ENCODE assay signal across 15 cellular contexts in the genomic region with DNA sequence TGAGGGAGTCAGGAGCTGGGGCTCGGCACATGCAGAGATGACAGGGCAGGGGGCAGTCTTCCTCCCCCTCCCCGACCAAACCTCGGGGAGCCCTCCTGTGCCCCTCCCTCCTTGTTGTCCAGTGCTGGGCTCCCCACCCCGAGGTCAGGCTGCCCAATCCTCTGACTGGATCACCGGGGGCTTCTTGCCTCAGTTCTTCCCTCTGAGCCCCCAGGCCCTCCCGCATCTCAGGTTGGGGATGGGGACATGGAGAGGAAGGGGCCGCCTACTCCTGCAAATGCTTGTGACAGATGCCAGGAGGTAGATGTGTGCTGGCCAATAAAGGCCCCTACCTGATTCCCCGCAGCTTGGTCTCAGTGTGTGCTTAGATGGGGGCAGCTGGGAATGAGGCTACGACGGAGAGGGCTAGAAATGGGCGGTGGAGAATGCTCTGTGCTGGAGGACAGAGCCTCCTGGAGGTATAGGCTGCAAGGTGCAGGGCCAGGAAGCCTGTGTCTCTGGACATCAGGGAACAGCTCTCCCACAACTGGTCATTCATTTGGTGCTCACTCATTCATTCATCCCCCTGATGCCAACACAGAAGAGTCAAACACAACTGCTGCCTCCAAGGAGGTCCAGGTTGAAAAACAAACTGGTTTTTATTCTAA. TPM values are rescaled to one million over a fixed set of nuclear protein-coding genes. Genes with fewer than 3 reads are reported as not detected.
DNase-seq lines count a peak whose midpoint lies in the region; ATAC-seq and TF ChIP-seq lines count a peak whose summit lies in the region.
"Had no signal": no experiment of that assay in that cellular context is flagged by ENCODE, and none has a peak within 500 bp of the region (broad histone marks: within the 10 kb centered on the region; RNA-seq: fewer than 3 reads in every experiment).

No MANE protein-coding gene starts in this region.

- no peaks in the 10 kb centered on the region for H3K4me1 ChIP-seq in trophoblast cell (ENCODE audit: control insufficient read depth in 1 of 2, insufficient read depth in 2 of 2, low read length in 2 of 2)

- no peaks in the 10 kb centered on the region for H3K79me1 ChIP-seq in trophoblast cell (ENCODE audit: low read length)

- H2BK12ac ChIP-seq in trophoblast cell (ENCODE audit: low read length) = no peak overlapping the region

- no peaks in the 10 kb centered on the region for H3K4me1 Mint-ChIP-seq in HFFc6 (ENCODE audit: low read depth)

- H3K27me3 ChIP-seq in trophoblast cell (ENCODE audit: insufficient read depth, low read length) = no peaks in the 10 kb centered on the region
- H3K27me3 ChIP-seq: BLaER1 had no signal

- DNase-seq in D341Med (ENCODE audit: low spot score) (peak; percentile 46), HFFc6 (no peak), astrocyte of the cerebellum (ENCODE audit: low read depth) (no peak), left lobe of liver (ENCODE audit: low spot score) (no peak), NCI-H146 treated with DMSO at 0.1 percent for 48 hours (lab: John Stamatoyannopoulos, UW; ENCODE audit: unreplicated experiment) (no peak), NCI-H446 treated with DMSO at 0.1 percent for 48 hours (lab: John Stamatoyannopoulos, UW) (no peak), trophoblast cell (no peak)
- DNase-seq: activated CD8-positive, alpha-beta memory T cell treated with anti-CD3 and anti-CD28 coated beads, Interleukin-2, amount 10 ng/mL, durations not matched to agents 7 days and 5 days; activated naive CD4-positive, alpha-beta T cell treated with anti-CD3 and anti-CD28 coated beads for 36 hours; NCI-H1694 treated with DMSO at 0.1 percent for 48 hours; stimulated activated CD4-positive, alpha-beta T cell treated with anti-CD3 and anti-CD28 coated beads, Interleukin-15, amount 100 ng/mL, for 24 hours had no signal

- H3K9me3 ChIP-seq in trophoblast cell (ENCODE audit: insufficient read depth, low read depth, low read length) = no peaks in the 10 kb centered on the region
- H3K9me3 ChIP-seq: BLaER1 had no signal

- H3K4ac ChIP-seq in trophoblast cell (ENCODE audit: low read depth, low read length) = no peak overlapping the region

- H3K27ac ChIP-seq in trophoblast cell (ENCODE audit: low read depth, low read length) = no peak overlapping the region
- H3K27ac ChIP-seq: BLaER1, KMS-11 had no signal

- TF ChIP-seq CTCF in HFFc6 (IDR thresholded peaks at IDR 0.05) (0 out of 2 replicates have a peak, but pooled peaks have one; percentile 28), astrocyte of the cerebellum (IDR thresholded peaks at IDR 0.05; ENCODE audit: low read depth, low read length, missing control alignments) (peak; percentile 12)

- peaks cover 19 to 28% of the 10 kb centered on the region in 2 experiments for H3K36me3 ChIP-seq in trophoblast cell (ENCODE audit: control insufficient read depth in 1 of 2, insufficient read depth in 2 of 2, low read length in 2 of 2)

- no CpG with 5 or more reads among the region's 11 CpGs for WGBS in trophoblast cell (ENCODE audit: extremely low coverage, insufficient coverage, insufficient read length)

- no peak overlapping the region for H4K8ac ChIP-seq in trophoblast cell (ENCODE audit: low read depth, low read length)

- no peak overlapping the region for H3K18ac ChIP-seq in trophoblast cell (ENCODE audit: low read length)

- H3K36me3 Mint-ChIP-seq in HFFc6 (ENCODE audit: low read depth) = no peaks in the 10 kb centered on the region

- no peak overlapping the region for H3K23ac ChIP-seq in trophoblast cell (ENCODE audit: low read length)

- H3K14ac ChIP-seq in trophoblast cell (ENCODE audit: low read length) = no peak overlapping the region

- no peak overlapping the region for H3K4me2 ChIP-seq in trophoblast cell (ENCODE audit: low read length)
- H3K4me2 ChIP-seq: BLaER1, KMS-11 had no signal

- H3K9ac ChIP-seq in trophoblast cell (ENCODE audit: low read length) = no peak overlapping the region
- H3K9ac ChIP-seq: BLaER1, KMS-11 had no signal

- H2BK5ac ChIP-seq in trophoblast cell (ENCODE audit: low read depth, low read length, poor library complexity) = no peak overlapping the region

- H4K91ac ChIP-seq in trophoblast cell (ENCODE audit: low read depth, low read length) = no peak overlapping the region

- no peaks in the 10 kb centered on the region for H3K79me2 ChIP-seq in trophoblast cell (ENCODE audit: control insufficient read depth, insufficient read depth, low read length, poor library complexity)

- peak; percentile 16 for ATAC-seq in left lobe of liver
- no peak for ATAC-seq in GM18909 (IDR thresholded peaks at IDR 0.05; ENCODE audit: poor library complexity, unreplicated experiment)
- ATAC-seq: activated CD8-positive, alpha-beta memory T cell treated with anti-CD3 and anti-CD28 coated beads, Interleukin-2, amount 10 ng/mL, durations not matched to agents 7 days and 5 days had no signal

- H3K27ac Mint-ChIP-seq in HFFc6 = no peak overlapping the region
- H3K27ac Mint-ChIP-seq: activated CD8-positive, alpha-beta memory T cell treated with anti-CD3 and anti-CD28 coated beads, Interleukin-2, amount 10 ng/mL, durations not matched to agents 7 days and 5 days; activated naive CD4-positive, alpha-beta T cell treated with anti-CD3 and anti-CD28 coated beads for 36 hours had no signal

- no peak overlapping the region for H3K4me3 Mint-ChIP-seq in HFFc6
- H3K4me3 Mint-ChIP-seq: activated CD8-positive, alpha-beta memory T cell treated with anti-CD3 and anti-CD28 coated beads, Interleukin-2, amount 10 ng/mL, durations not matched to agents 7 days and 5 days; activated naive CD4-positive, alpha-beta T cell treated with anti-CD3 and anti-CD28 coated beads for 36 hours had no signal

- H3K27me3 Mint-ChIP-seq in HFFc6 (ENCODE audit: insufficient read depth) = no peaks in the 10 kb centered on the region
- H3K27me3 Mint-ChIP-seq: activated CD8-positive, alpha-beta memory T cell treated with anti-CD3 and anti-CD28 coated beads, Interleukin-2, amount 10 ng/mL, durations not matched to agents 7 days and 5 days had no signal

- H3K9me3 Mint-ChIP-seq in HFFc6 = no peaks in the 10 kb centered on the region
- H3K9me3 Mint-ChIP-seq: activated naive CD4-positive, alpha-beta T cell treated with anti-CD3 and anti-CD28 coated beads for 36 hours had no signal

- H4K12ac ChIP-seq in trophoblast cell (ENCODE audit: low read depth, low read length) = no peak overlapping the region

- H2AK5ac ChIP-seq in trophoblast cell (ENCODE audit: low read length) = no peak overlapping the region

- no peak overlapping the region for H3K4me3 ChIP-seq in astrocyte of the cerebellum (ENCODE audit: low read depth, low read length)
- no peak overlapping the region for H3K4me3 ChIP-seq in trophoblast cell (ENCODE audit: low read depth, low read length)
- H3K4me3 ChIP-seq: BLaER1 had no signal

- no peak overlapping the region for H2AFZ ChIP-seq in trophoblast cell (ENCODE audit: insufficient read depth, low read length, poor library complexity)

- in situ Hi-C loops in astrocyte of the cerebellum (cut with HindIII; ENCODE audit: low sequenced_read_pairs) = no loop called here

- H2BK120ac ChIP-seq in trophoblast cell (ENCODE audit: insufficient read depth, low read length, poor library complexity) = no peak overlapping the region

RNA-seq across cellular contexts. Expression of gene RHBDD3, which starts 8.4 kb away (rescaled TPM):
- total RNA-seq in HFFc6 (2021; fragmentation: NEBNext Ultra II Directional; extraction: Animal tissue kit (Norgen Biotek cat#: 25700)) = 10 to 100 TPM; 19.4 to 24.0 (median 21.0) TPM
- total RNA-seq in left lobe of liver = 18.9 TPM
- 25.9 and 28.0 TPM in 2 replicates for polyA plus RNA-seq in trophoblast cell (2013)

RNA-seq across cellular contexts. Expression of gene EWSR1, which starts 8.7 kb away (rescaled TPM):
- 100 to 1,000 TPM; 200 to 291 (median 270) TPM for total RNA-seq in HFFc6 (2021; fragmentation: NEBNext Ultra II Directional; extraction: Animal tissue kit (Norgen Biotek cat#: 25700))
- total RNA-seq in left lobe of liver = 93.3 TPM
- polyA plus RNA-seq in trophoblast cell (2013) = 256 and 260 TPM in 2 replicates

RNA-seq across cellular contexts. Expression of gene GAS2L1, which starts 47.1 kb away (rescaled TPM):
- 10 to 100 TPM; 40.5 to 48.8 (median 43.3) TPM for total RNA-seq in HFFc6 (2021; fragmentation: NEBNext Ultra II Directional; extraction: Animal tissue kit (Norgen Biotek cat#: 25700))
- 14.3 TPM for total RNA-seq in left lobe of liver
- polyA plus RNA-seq in trophoblast cell (2013) = 14.6 and 14.7 TPM in 2 replicates

RNA-seq across cellular contexts. Expression of gene EMID1, which starts 53.7 kb away (rescaled TPM):
- total RNA-seq in HFFc6 (2021; fragmentation: NEBNext Ultra II Directional; extraction: Animal tissue kit (Norgen Biotek cat#: 25700)) = not detected
- 1.3 TPM for total RNA-seq in left lobe of liver
- 1.2 and 1.5 TPM in 2 replicates for polyA plus RNA-seq in trophoblast cell (2013)
- total RNA-seq: activated naive CD4-positive, alpha-beta T cell treated with anti-CD3 and anti-CD28 coated beads for 36 hours had no signal
- polyA plus RNA-seq: keratinocyte had no signal

RNA-seq across cellular contexts. Expression of gene RASL10A, which starts 56.1 kb away (rescaled TPM):
- under 1 TPM in 2 of 6 experiments, not detected in 4; 0.24 to 0.28 TPM for total RNA-seq in HFFc6 (2021; fragmentation: NEBNext Ultra II Directional; extraction: Animal tissue kit (Norgen Biotek cat#: 25700))
- total RNA-seq in left lobe of liver = 1.0 TPM
- 1.1 and 1.2 TPM in 2 replicates for polyA plus RNA-seq in trophoblast cell (2013)
- total RNA-seq: activated naive CD4-positive, alpha-beta T cell treated with anti-CD3 and anti-CD28 coated beads for 36 hours had no signal
- polyA plus RNA-seq: keratinocyte had no signal
